Comparison of ENCODE assay signal across 1 cellular context in genomic region chr4:186844059-186844681, GRCh38.
TF ChIP-seq lines count a peak whose summit lies in the region.

No MANE protein-coding gene starts in this region.

TF ChIP-seq in endothelial cell of umbilical vein, 7 proteins besides CTCF, POLR2A, EP300 and RAD21 (continued from another document):
- TF ChIP-seq POLR2AphosphoS5 (IDR thresholded peaks at IDR 0.05; ENCODE audit: insufficient read depth, low read depth, low read length) (no peak), FOS (IDR thresholded peaks at IDR 0.05; ENCODE audit: borderline replicate concordance, insufficient read depth, low read length) (no peak)
